ENCODE assay signal across 25 cellular contexts in genomic region chr6:150987855-150988484, GRCh38.
DNase-seq lines count a peak whose midpoint lies in the region; ATAC-seq and TF ChIP-seq lines count a peak whose summit lies in the region.
"Had no signal": no experiment of that assay in that cellular context is flagged by ENCODE, and none has a peak within 500 bp of the region (broad histone marks: within the 10 kb centered on the region; RNA-seq: fewer than 3 reads in every experiment).

No MANE protein-coding gene starts in this region.

- intact Hi-C loops in activated CD4-positive, alpha-beta T cell treated with anti-CD3 and anti-CD28 coated beads, Interleukin-2, amount 10 ng/mL, durations not matched to agents 24 days and 14 days (cut with micrococcal nuclease): loop anchor here (1.0 kb wide), 1 partner anchor 16 kb away; no protein-coding TSS in a partner anchor
- intact Hi-C loops in CD8-positive, alpha-beta T cell (cut with DNase I, micrococcal nuclease): no loop called here

- peaks cover 6% of the 10 kb centered on the region for H3K9me3 Mint-ChIP-seq in activated CD4-positive, alpha-beta T cell treated with anti-CD3 and anti-CD28 coated beads, Interleukin-2, amount 10 ng/mL, durations not matched to agents 24 days and 14 days
- no peaks in the 10 kb centered on the region for H3K9me3 Mint-ChIP-seq in CD8-positive, alpha-beta T cell
- no peaks in the 10 kb centered on the region for H3K9me3 Mint-ChIP-seq in chondrocyte (ENCODE audit: low read depth)
- H3K9me3 Mint-ChIP-seq: activated naive CD8-positive, alpha-beta T cell treated with anti-CD3 and anti-CD28 coated beads, Interleukin-2, amount 10 ng/mL, durations not matched to agents 7 days and 5 days had no signal

- DNase-seq in activated CD4-positive, alpha-beta T cell treated with anti-CD3 and anti-CD28 coated beads, Interleukin-2, amount 10 ng/mL, durations not matched to agents 24 days and 14 days: no peak
- no peak for DNase-seq in activated CD4-positive, alpha-beta T cell treated with anti-CD3 and anti-CD28 coated beads, Interleukin-2, amount 50 U/mL, for 1 hour
- DNase-seq in CD8-positive, alpha-beta T cell: no peak
- DNase-seq in chondrocyte (ENCODE audit: low spot score) (no peak), substantia nigra (lab: John Stamatoyannopoulos, UW) (no peak)
- DNase-seq in activated effector memory CD4-positive, alpha-beta T cell treated with Interleukin-2 at 50 U/mL for 16 hours: no peak
- DNase-seq: AML-193, cerebellar nuclear complex, GDM1, head of caudate nucleus, KG1, MM.1S, NCI-H1417, NCI-H2081, NCI-H345, NCI-H82, OCI-M1, psoas muscle, SW 1271, upper lobe of left lung had no signal

- TF ChIP-seq CTCF in CD8-positive, alpha-beta T cell (IDR thresholded peaks at IDR 0.05): no peak
- TF ChIP-seq CTCF in chondrocyte (IDR thresholded peaks at IDR 0.05): no peak

- H3K4me3 Mint-ChIP-seq in activated CD4-positive, alpha-beta T cell treated with anti-CD3 and anti-CD28 coated beads, Interleukin-2, amount 10 ng/mL, durations not matched to agents 24 days and 14 days: peak overlapping the region; percentile 64
- no peak overlapping the region for H3K4me3 Mint-ChIP-seq in CD8-positive, alpha-beta T cell
- H3K4me3 Mint-ChIP-seq in chondrocyte (ENCODE audit: unreplicated experiment): no peak overlapping the region
- H3K4me3 Mint-ChIP-seq: activated naive CD8-positive, alpha-beta T cell treated with anti-CD3 and anti-CD28 coated beads, Interleukin-2, amount 10 ng/mL, durations not matched to agents 7 days and 5 days had no signal

- POLR2A ChIA-PET in CD8-positive, alpha-beta T cell (lab: Charles Lee): no interaction called here

- CTCF ChIA-PET in CD8-positive, alpha-beta T cell (lab: Charles Lee): interaction anchor here (1.0 to 1.8 kb wide), 3 partner anchors 26 to 336 kb away, joined by 4 to 9 read pairs (median 4); no protein-coding TSS in a partner anchor

- H3K27me3 ChIP-seq in CD8-positive, alpha-beta T cell (ENCODE audit: insufficient read depth, low read length): no peaks in the 10 kb centered on the region
- H3K27me3 ChIP-seq: upper lobe of left lung had no signal

- peaks cover 46% of the 10 kb centered on the region for H3K36me3 Mint-ChIP-seq in activated CD4-positive, alpha-beta T cell treated with anti-CD3 and anti-CD28 coated beads, Interleukin-2, amount 10 ng/mL, durations not matched to agents 24 days and 14 days (ENCODE audit: low read depth)
- H3K36me3 Mint-ChIP-seq in CD8-positive, alpha-beta T cell: peaks cover 7% of the 10 kb centered on the region
- H3K36me3 Mint-ChIP-seq in chondrocyte (ENCODE audit: low read depth): peaks cover 16% of the 10 kb centered on the region

- H3K36me3 ChIP-seq in CD8-positive, alpha-beta T cell (ENCODE audit: insufficient read depth, low read length): no peaks in the 10 kb centered on the region
- H3K36me3 ChIP-seq: upper lobe of left lung had no signal

- peaks cover 15% of the 10 kb centered on the region for H3K4me1 Mint-ChIP-seq in activated CD4-positive, alpha-beta T cell treated with anti-CD3 and anti-CD28 coated beads, Interleukin-2, amount 10 ng/mL, durations not matched to agents 24 days and 14 days
- H3K4me1 Mint-ChIP-seq in CD8-positive, alpha-beta T cell (ENCODE audit: low read depth): peaks cover 6% of the 10 kb centered on the region
- peaks cover 7% of the 10 kb centered on the region for H3K4me1 Mint-ChIP-seq in chondrocyte (ENCODE audit: low read depth)

- no peak overlapping the region for H3K4me3 ChIP-seq in CD8-positive, alpha-beta T cell (ENCODE audit: low read depth, low read length)
- H3K4me3 ChIP-seq: psoas muscle, upper lobe of left lung had no signal

- H3K9me3 ChIP-seq in CD8-positive, alpha-beta T cell (ENCODE audit: low read length): no peaks in the 10 kb centered on the region
- H3K9me3 ChIP-seq: psoas muscle, upper lobe of left lung had no signal

- peak overlapping the region; percentile 98 for H3K27ac Mint-ChIP-seq in activated CD4-positive, alpha-beta T cell treated with anti-CD3 and anti-CD28 coated beads, Interleukin-2, amount 10 ng/mL, durations not matched to agents 24 days and 14 days
- peak overlapping the region; percentile 55 for H3K27ac Mint-ChIP-seq in CD8-positive, alpha-beta T cell
- H3K27ac Mint-ChIP-seq in chondrocyte (ENCODE audit: unreplicated experiment): peak overlapping the region; percentile 36

- H3K4me1 ChIP-seq in CD8-positive, alpha-beta T cell (ENCODE audit: insufficient read depth, low read length): no peaks in the 10 kb centered on the region
- H3K4me1 ChIP-seq: psoas muscle, upper lobe of left lung had no signal

- H3K27ac ChIP-seq in CD8-positive, alpha-beta T cell (ENCODE audit: low read depth, low read length): no peak overlapping the region
- H3K27ac ChIP-seq in substantia nigra (ENCODE audit: low read depth, low read length, poor library complexity, severe bottlenecking): no peak overlapping the region
- H3K27ac ChIP-seq: epithelial cell of prostate, psoas muscle, upper lobe of left lung had no signal

- no peak for ATAC-seq in CD8-positive, alpha-beta T cell
- ATAC-seq in SK-N-SH treated with all-trans-retinoic acid at 6 μM for 48 hours (peak; percentile 85), HG03175 (IDR thresholded peaks at IDR 0.05; ENCODE audit: unreplicated experiment) (no peak)
- ATAC-seq: psoas muscle, Right ventricle myocardium inferior had no signal

- H3K27me3 Mint-ChIP-seq in activated CD4-positive, alpha-beta T cell treated with anti-CD3 and anti-CD28 coated beads, Interleukin-2, amount 10 ng/mL, durations not matched to agents 24 days and 14 days: no peaks in the 10 kb centered on the region
- H3K27me3 Mint-ChIP-seq in CD8-positive, alpha-beta T cell (ENCODE audit: low read depth): no peaks in the 10 kb centered on the region
- H3K27me3 Mint-ChIP-seq in chondrocyte (ENCODE audit: low read depth): no peaks in the 10 kb centered on the region
- H3K27me3 Mint-ChIP-seq: activated naive CD8-positive, alpha-beta T cell treated with anti-CD3 and anti-CD28 coated beads, Interleukin-2, amount 10 ng/mL, durations not matched to agents 7 days and 5 days had no signal

TF ChIP-seq in SK-N-SH treated with all-trans-retinoic acid at 6 μM for 48 hours, 23 proteins besides CTCF, POLR2A, EP300 and RAD21:
- TF ChIP-seq ZC3H10 (CRISPR knock-in tag; IDR thresholded peaks at IDR 0.05): no peak
- no peak for TF ChIP-seq OSR1 (CRISPR knock-in tag; IDR thresholded peaks at IDR 0.05)
- TF ChIP-seq, protein P1, sequence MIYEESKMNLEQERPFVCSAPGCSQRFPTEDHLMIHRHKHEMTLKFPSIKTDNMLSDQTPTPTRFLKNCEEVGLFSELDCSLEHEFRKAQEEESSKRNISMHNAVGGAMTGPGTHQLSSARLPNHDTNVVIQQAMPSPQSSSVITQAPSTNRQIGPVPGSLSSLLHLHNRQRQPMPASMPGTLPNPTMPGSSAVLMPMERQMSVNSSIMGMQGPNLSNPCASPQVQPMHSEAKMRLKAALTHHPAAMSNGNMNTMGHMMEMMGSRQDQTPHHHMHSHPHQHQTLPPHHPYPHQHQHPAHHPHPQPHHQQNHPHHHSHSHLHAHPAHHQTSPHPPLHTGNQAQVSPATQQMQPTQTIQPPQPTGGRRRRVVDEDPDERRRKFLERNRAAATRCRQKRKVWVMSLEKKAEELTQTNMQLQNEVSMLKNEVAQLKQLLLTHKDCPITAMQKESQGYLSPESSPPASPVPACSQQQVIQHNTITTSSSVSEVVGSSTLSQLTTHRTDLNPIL (CRISPR knock-in tag; IDR thresholded peaks at IDR 0.05; ENCODE audit: low read depth): no peak
- TF ChIP-seq POU6F1 (CRISPR knock-in tag; IDR thresholded peaks at IDR 0.05; ENCODE audit: borderline replicate concordance, low read depth): no peak
- TF ChIP-seq ISL1 (CRISPR knock-in tag; IDR thresholded peaks at IDR 0.05): peak; percentile 95
- 0 out of 2 replicates have a peak, but pooled peaks have one; percentile 5 for TF ChIP-seq ZFP3 (CRISPR knock-in tag; IDR thresholded peaks at IDR 0.05)
- TF ChIP-seq ZNF70 (CRISPR knock-in tag; IDR thresholded peaks at IDR 0.05): no peak
- no peak for TF ChIP-seq CSDC2 (CRISPR knock-in tag; IDR thresholded peaks at IDR 0.05)

Comparison
In these comparisons a context has a peak if more than half of its experiments do, and no peak if none do; other contexts are left out.
1. H3K27ac Mint-ChIP-seq: peak in every context shown above with its lines; median percentile 98 in activated CD4-positive, alpha-beta T cell treated with anti-CD3 and anti-CD28 coated beads, Interleukin-2, amount 10 ng/mL, durations not matched to agents 24 days and 14 days; 55 in CD8-positive, alpha-beta T cell; 36 in chondrocyte.